ENCODE assay signal across 20 cellular contexts in genomic region chr22:49973018-49973965, GRCh38. TPM values are rescaled to one million over a fixed set of nuclear protein-coding genes. Genes with fewer than 3 reads are reported as not detected.
DNase-seq lines count a peak whose midpoint lies in the region; ATAC-seq and TF ChIP-seq lines count a peak whose summit lies in the region.
"Had no signal": no experiment of that assay in that cellular context is flagged by ENCODE, and none has a peak within 500 bp of the region (broad histone marks: within the 10 kb centered on the region; RNA-seq: fewer than 3 reads in every experiment).

No MANE protein-coding gene starts in this region.

- peaks cover 3% of the 10 kb centered on the region; the same call in 1 of the 2 replicates for H3K4me1 ChIP-seq in HEK293 (ENCODE audit: control insufficient read depth, insufficient read depth, low read length)
- peaks cover 3 to 19% of the 10 kb centered on the region in 2 donors for H3K4me1 ChIP-seq in neuronal stem cell (ENCODE audit: control insufficient read depth in 2 of 2, insufficient read depth in 1 of 2, low read depth in 1 of 2, low read length in 2 of 2)
- H3K4me1 ChIP-seq: foreskin keratinocyte had no signal

- no peak overlapping the region for H3K27ac Mint-ChIP-seq in chondrocyte (ENCODE audit: unreplicated experiment)

- H4K8ac ChIP-seq in neuronal stem cell (ENCODE audit: low read depth, low read length) = no peak overlapping the region

- H3K27ac ChIP-seq in HEK293 (ENCODE audit: extremely low read depth, low read depth, low read length) = no peak overlapping the region
- H3K27ac ChIP-seq in neuronal stem cell (replicated peaks; ENCODE audit: low read length) = no peak overlapping the region
- H3K27ac ChIP-seq: adrenal gland, foreskin keratinocyte, RWPE1 had no signal

- POLR2A ChIA-PET in HEK293 (lab: Yijun Ruan, JAX) = no interaction called here

- peak; percentile 21 to 23 for DNase-seq in activated T-cell treated with anti-CD3 and anti-CD28 coated beads, Interleukin-2, amount 50 U/mL, for 48 hours
- DNase-seq in activated T-cell treated with anti-CD3 and anti-CD28 coated beads, Interleukin-2, amount 50 U/mL, for 4 hours = no peak
- peak; percentile 7 for DNase-seq in chondrocyte (ENCODE audit: low spot score)
- no peak for DNase-seq in neuronal stem cell (ENCODE audit: low spot score)
- DNase-seq in DMS 273 (lab: John Stamatoyannopoulos, UW; ENCODE audit: unreplicated experiment) = no peak
- no peak for DNase-seq in D341Med (ENCODE audit: low spot score)
- DNase-seq in inferior parietal cortex (ENCODE audit: extremely low spot score) = no peak
- DNase-seq: C1 segment of cervical spinal cord, foreskin keratinocyte, NCI-H1105 treated with DMSO at 0.1 percent for 48 hours, NCI-H2081, NCI-H510A treated with DMSO at 0.1 percent for 48 hours had no signal

- no peak for TF ChIP-seq CTCF in HEK293 (tag by site-specific recombination; IDR thresholded peaks at IDR 0.05)
- TF ChIP-seq CTCF in chondrocyte (IDR thresholded peaks at IDR 0.05) = no peak

- H3K27me3 ChIP-seq in neuronal stem cell (ENCODE audit: control insufficient read depth in 3 of 3, insufficient read depth in 3 of 3, low read depth in 1 of 3, low read length in 3 of 3) = peaks cover 0 to 30% (median 0%) of the 10 kb centered on the region in 3 experiments
- H3K27me3 ChIP-seq: adrenal gland had no signal

- H3K18ac ChIP-seq in neuronal stem cell (ENCODE audit: low read length) = no peak overlapping the region

- peaks cover 8% of the 10 kb centered on the region for H3K79me1 ChIP-seq in neuronal stem cell (ENCODE audit: low read depth, low read length)

- H2BK12ac ChIP-seq in neuronal stem cell (ENCODE audit: low read length) = no peak overlapping the region

- no peaks in the 10 kb centered on the region for H3K9me3 ChIP-seq in HEK293 (ENCODE audit: control insufficient read depth, insufficient read depth, low read depth, low read length)
- peaks cover 0 to 11% of the 10 kb centered on the region in 2 donors for H3K9me3 ChIP-seq in neuronal stem cell (replicated peaks in 1 of 2; ENCODE audit: control insufficient read depth in 2 of 2, insufficient read depth in 1 of 2, low read depth in 1 of 2, low read length in 2 of 2)
- H3K9me3 ChIP-seq: adrenal gland had no signal

- peak overlapping the region; percentile 10 for H3K4ac ChIP-seq in neuronal stem cell (ENCODE audit: low read length)

- H3K4me3 Mint-ChIP-seq in activated T-cell treated with anti-CD3 and anti-CD28 coated beads, Interleukin-2, amount 50 U/mL, for 4 hours = no peak overlapping the region
- H3K4me3 Mint-ChIP-seq in chondrocyte (ENCODE audit: unreplicated experiment) = no peak overlapping the region

- no peak overlapping the region for H2AFZ ChIP-seq in neuronal stem cell (ENCODE audit: low read length)

- H3K36me3 ChIP-seq in HEK293 (ENCODE audit: control insufficient read depth in 2 of 2, insufficient read depth in 1 of 2, low read length in 2 of 2) (no peaks in the 10 kb centered on the region), neuronal stem cell (replicated peaks in 1 of 2; ENCODE audit: control insufficient read depth in 2 of 2, insufficient read depth in 2 of 2, low read length in 2 of 2) (no peaks in the 10 kb centered on the region)
- H3K36me3 ChIP-seq: adrenal gland had no signal

- H2BK15ac ChIP-seq in neuronal stem cell (ENCODE audit: low read length) = no peak overlapping the region

- no peaks in the 10 kb centered on the region for H3K27me3 Mint-ChIP-seq in activated T-cell treated with anti-CD3 and anti-CD28 coated beads, Interleukin-2, amount 50 U/mL, for 4 hours (ENCODE audit: low read depth)
- no peaks in the 10 kb centered on the region for H3K27me3 Mint-ChIP-seq in chondrocyte (ENCODE audit: low read depth)

- H2AK5ac ChIP-seq in neuronal stem cell (ENCODE audit: low read depth, low read length) = no peak overlapping the region

- 100% methylated on average over 3 to 5 of the region's 5 CpGs for WGBS in neuronal stem cell (ENCODE audit: extremely low coverage in 2 of 2, insufficient read length in 2 of 2, insufficient replicate concordance in 1 of 2), 2 donors

- H3K9ac ChIP-seq in neuronal stem cell (ENCODE audit: low read depth, low read length, poor library complexity) = peak overlapping the region; percentile 22

- H2BK120ac ChIP-seq in neuronal stem cell (ENCODE audit: low read depth, low read length) = no peak overlapping the region

- no peak for ATAC-seq in activated T-cell treated with anti-CD3 and anti-CD28 coated beads, Interleukin-2, amount 50 U/mL, for 4 hours
- ATAC-seq: foreskin keratinocyte had no signal

- H3K36me3 Mint-ChIP-seq in activated T-cell treated with anti-CD3 and anti-CD28 coated beads, Interleukin-2, amount 50 U/mL, for 4 hours (ENCODE audit: insufficient read depth) = peaks cover 5% of the 10 kb centered on the region
- no peaks in the 10 kb centered on the region for H3K36me3 Mint-ChIP-seq in chondrocyte (ENCODE audit: low read depth)

- peaks cover 39% of the 10 kb centered on the region for H3K4me1 Mint-ChIP-seq in activated T-cell treated with anti-CD3 and anti-CD28 coated beads, Interleukin-2, amount 50 U/mL, for 4 hours (ENCODE audit: low read depth)
- peaks cover 12% of the 10 kb centered on the region for H3K4me1 Mint-ChIP-seq in chondrocyte (ENCODE audit: low read depth)

- H2BK5ac ChIP-seq in neuronal stem cell (ENCODE audit: low read length) = no peak overlapping the region

- H4K91ac ChIP-seq in neuronal stem cell (ENCODE audit: low read depth, low read length, poor library complexity) = no peak overlapping the region

- H3K4me3 ChIP-seq in HEK293 (ENCODE audit: low read depth, low read length) = no peak overlapping the region
- H3K4me3 ChIP-seq in neuronal stem cell (ENCODE audit: low read length in 2 of 2) = peak overlapping the region in 1 of 2 donors; percentile 15
- H3K4me3 ChIP-seq: lung had no signal

- peaks cover 3% of the 10 kb centered on the region for H3K9me3 Mint-ChIP-seq in activated T-cell treated with anti-CD3 and anti-CD28 coated beads, Interleukin-2, amount 50 U/mL, for 4 hours
- no peaks in the 10 kb centered on the region for H3K9me3 Mint-ChIP-seq in chondrocyte (ENCODE audit: low read depth)

- H3K14ac ChIP-seq in neuronal stem cell (ENCODE audit: low read length) = peak overlapping the region; percentile 5

- no peak overlapping the region for H3K4me2 ChIP-seq in neuronal stem cell (ENCODE audit: insufficient read depth, low read length, poor library complexity, severe bottlenecking)

- no peak overlapping the region for H3K23ac ChIP-seq in neuronal stem cell (ENCODE audit: low read depth, low read length, poor library complexity)

- CTCF ChIA-PET in HEK293 (lab: Yijun Ruan, JAX) = no interaction called here

TF ChIP-seq in HEK293, 187 proteins besides CTCF, POLR2A, EP300 and RAD21 (continues in another document):
- TF ChIP-seq ZFP3 (tag by site-specific recombination; IDR thresholded peaks at IDR 0.05; ENCODE audit: low read depth) (no peak), ZNF274 (IDR thresholded peaks at IDR 0.05; ENCODE audit: low read length) (no peak), ZNF274 (tag by site-specific recombination; IDR thresholded peaks at IDR 0.05; ENCODE audit: borderline replicate concordance) (no peak; the same call in none of the 2 replicates), ZNF404 (tag by site-specific recombination; IDR thresholded peaks at IDR 0.05) (no peak), ATF2 (tag by site-specific recombination; IDR thresholded peaks at IDR 0.05; ENCODE audit: low read depth) (no peak), ZSCAN23 (tag by site-specific recombination; IDR thresholded peaks at IDR 0.05) (peak; percentile 41; the same call in 1 of the 2 replicates)
- TF ChIP-seq, protein P1, sequence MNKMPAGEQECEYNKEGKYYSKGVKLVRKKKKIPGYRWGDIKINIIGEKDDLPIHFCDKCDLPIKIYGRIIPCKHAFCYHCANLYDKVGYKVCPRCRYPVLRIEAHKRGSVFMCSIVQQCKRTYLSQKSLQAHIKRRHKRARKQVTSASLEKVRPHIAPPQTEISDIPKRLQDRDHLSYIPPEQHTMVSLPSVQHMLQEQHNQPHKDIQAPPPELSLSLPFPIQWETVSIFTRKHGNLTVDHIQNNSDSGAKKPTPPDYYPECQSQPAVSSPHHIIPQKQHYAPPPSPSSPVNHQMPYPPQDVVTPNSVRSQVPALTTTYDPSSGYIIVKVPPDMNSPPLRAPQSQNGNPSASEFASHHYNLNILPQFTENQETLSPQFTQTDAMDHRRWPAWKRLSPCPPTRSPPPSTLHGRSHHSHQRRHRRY (tag by site-specific recombination; IDR thresholded peaks at IDR 0.05) = peak; percentile 62; the same call in 1 of the 2 replicates

RNA-seq across cellular contexts. Expression of gene PIM3, which starts 12.7 kb away (rescaled TPM):
- total RNA-seq in activated T-cell treated with anti-CD3 and anti-CD28 coated beads, Interleukin-2, amount 50 U/mL, for 4 hours = 100 to 1,000 TPM; 426 to 498 (median 461) TPM
- 12.0 to 18.2 TPM (median 16.8 TPM) in 3 replicates for total RNA-seq in chondrocyte
- 38.0 TPM for polyA plus RNA-seq in neuronal stem cell (2013, experiment 1 of 2)
- polyA plus RNA-seq in neuronal stem cell (2013, experiment 2 of 2) = 37.0 TPM

RNA-seq across cellular contexts. Expression of gene IL17REL, which starts 39.3 kb away (rescaled TPM):
- total RNA-seq in activated T-cell treated with anti-CD3 and anti-CD28 coated beads, Interleukin-2, amount 50 U/mL, for 4 hours = under 1 TPM; 0.08 to 0.24 (median 0.13) TPM
- total RNA-seq in chondrocyte = 0.17 to 0.23 TPM in 2 of 3 replicates, not detected in the other
- 0.07 TPM for polyA plus RNA-seq in neuronal stem cell (2013, experiment 1 of 2)
- 0.07 TPM for polyA plus RNA-seq in neuronal stem cell (2013, experiment 2 of 2)
- total RNA-seq: adrenal gland, bronchial epithelial cell, foreskin keratinocyte, HT1080, LHCN-M2, renal cortical epithelial cell had no signal
- polyA plus RNA-seq: adrenal gland, foreskin keratinocyte had no signal

RNA-seq across cellular contexts. Expression of gene CRELD2, which starts 54.9 kb away (rescaled TPM):
- total RNA-seq in activated T-cell treated with anti-CD3 and anti-CD28 coated beads, Interleukin-2, amount 50 U/mL, for 4 hours = 10 to 100 TPM; 62.8 to 71.2 (median 64.2) TPM
- 44.3 to 117 TPM (median 49.9 TPM) in 3 replicates for total RNA-seq in chondrocyte
- 12.6 TPM for polyA plus RNA-seq in neuronal stem cell (2013, experiment 1 of 2)
- 12.2 TPM for polyA plus RNA-seq in neuronal stem cell (2013, experiment 2 of 2)

RNA-seq across cellular contexts. Expression of gene ALG12, which starts 55.1 kb away (rescaled TPM):
- 10 to 100 TPM; 13.5 to 18.6 (median 14.6) TPM for total RNA-seq in activated T-cell treated with anti-CD3 and anti-CD28 coated beads, Interleukin-2, amount 50 U/mL, for 4 hours
- total RNA-seq in chondrocyte = 18.7 to 27.3 TPM (median 20.6 TPM) in 3 replicates
- 9.3 TPM for polyA plus RNA-seq in neuronal stem cell (2013, experiment 1 of 2)
- 9.1 TPM for polyA plus RNA-seq in neuronal stem cell (2013, experiment 2 of 2)

Comparison
In these comparisons a context has a peak if more than half of its experiments do, and no peak if none do; other contexts are left out.
1. DNase-seq: peak in activated T-cell treated with anti-CD3 and anti-CD28 coated beads, Interleukin-2, amount 50 U/mL, for 48 hours (2 of 2) and chondrocyte (single experiment); none in activated T-cell treated with anti-CD3 and anti-CD28 coated beads, Interleukin-2, amount 50 U/mL, for 4 hours (single experiment), neuronal stem cell (single experiment), DMS 273 (single experiment), D341Med (single experiment) and inferior parietal cortex (single experiment).
2. RNA of gene PIM3, which starts 12.7 kb away (total RNA-seq): 426 to 498 TPM in activated T-cell treated with anti-CD3 and anti-CD28 coated beads, Interleukin-2, amount 50 U/mL, for 4 hours; 12.0 to 18.2 TPM in chondrocyte; every median in the first group is over 10 times any median in the second.